Comparison of ENCODE assay signal across 32 cellular contexts in genomic region chr7:55429835-55430499, GRCh38.
"Had no signal": no experiment of that assay in that cellular context is flagged by ENCODE, and none has a peak within 500 bp of the region (broad histone marks: within the 10 kb centered on the region; RNA-seq: fewer than 3 reads in every experiment).

No MANE protein-coding gene starts in this region.

- H2AFZ ChIP-seq: hepatocyte had no signal

- DNase-seq: activated CD4-positive, alpha-beta T cell treated with anti-CD3 and anti-CD28 coated beads for 1 hour; activated CD4-positive, alpha-beta T cell treated with anti-CD3 and anti-CD28 coated beads for 4 hours; activated CD4-positive, alpha-beta T cell treated with anti-CD3 and anti-CD28 coated beads, Interleukin-2, amount 50 U/mL, for 1 hour; activated CD4-positive, alpha-beta T cell treated with anti-CD3 and anti-CD28 coated beads, Interleukin-2, amount 50 U/mL, for 48 hours; activated CD8-positive, alpha-beta memory T cell treated with anti-CD3 and anti-CD28 coated beads, Interleukin-2, amount 10 ng/mL, durations not matched to agents 7 days and 5 days; activated CD8-positive, alpha-beta memory T cell treated with anti-CD3 and anti-CD28 coated beads, Interleukin-2, amount 50 U/mL, for 4 hours; activated CD8-positive, alpha-beta T cell treated with anti-CD3 and anti-CD28 coated beads for 36 hours; activated effector memory CD4-positive, alpha-beta T cell treated with anti-CD3 and anti-CD28 coated beads, Interleukin-2, amount 50 U/mL, for 16 hours; activated naive CD4-positive, alpha-beta T cell treated with anti-CD3 and anti-CD28 coated beads for 36 hours; activated naive CD8-positive, alpha-beta T cell treated with anti-CD3 and anti-CD28 coated beads for 36 hours; activated naive CD8-positive, alpha-beta T cell treated with anti-CD3 and anti-CD28 coated beads, Interleukin-2, amount 50 U/mL, for 24 hours; activated T-cell treated with anti-CD3 and anti-CD28 coated beads, Interleukin-2, amount 50 U/mL, for 1 hour; activated T-cell treated with anti-CD3 and anti-CD28 coated beads, Interleukin-2, amount 50 U/mL, for 48 hours; adrenal gland; amygdala; caudate nucleus; cortex of kidney; dermis blood vessel endothelial cell; effector CD4-positive, alpha-beta T cell; effector memory CD8-positive, alpha-beta T cell; erythroblast; foreskin keratinocyte; gastrocnemius medialis; heart right ventricle; T-helper 1 cell; T-helper 17 cell; T1000 had no signal

- FAIRE-seq: colon had no signal

- H3K4me1 ChIP-seq: adrenal gland, ascending aorta, esophagus muscularis mucosa, foreskin keratinocyte had no signal

- H3K9me3 ChIP-seq: adrenal gland, ascending aorta, esophagus muscularis mucosa, gastrocnemius medialis, heart right ventricle had no signal

- H3K27me3 ChIP-seq: adrenal gland, ascending aorta, esophagus muscularis mucosa, foreskin keratinocyte, gastrocnemius medialis, heart right ventricle, hepatocyte had no signal

- H3K4me3 ChIP-seq: adrenal gland, ascending aorta, esophagus muscularis mucosa, gastrocnemius medialis, heart right ventricle, hepatocyte had no signal

- H3K27ac ChIP-seq: adrenal gland, ascending aorta, esophagus muscularis mucosa, foreskin keratinocyte, gastrocnemius medialis, heart right ventricle, hepatocyte had no signal

- H3K4me2 ChIP-seq: hepatocyte had no signal

- ATAC-seq: activated CD8-positive, alpha-beta memory T cell treated with anti-CD3 and anti-CD28 coated beads, Interleukin-2, amount 10 ng/mL, durations not matched to agents 7 days and 5 days; activated CD8-positive, alpha-beta T cell treated with anti-CD3 and anti-CD28 coated beads for 36 hours; activated naive CD8-positive, alpha-beta T cell treated with anti-CD3 and anti-CD28 coated beads, Interleukin-2, amount 50 U/mL, for 24 hours; effector memory CD8-positive, alpha-beta T cell; foreskin keratinocyte; gastrocnemius medialis; heart right ventricle; T-helper 17 cell; WTC11 had no signal
